18 cellular contexts compared by ENCODE assay signal in the genomic region with DNA sequence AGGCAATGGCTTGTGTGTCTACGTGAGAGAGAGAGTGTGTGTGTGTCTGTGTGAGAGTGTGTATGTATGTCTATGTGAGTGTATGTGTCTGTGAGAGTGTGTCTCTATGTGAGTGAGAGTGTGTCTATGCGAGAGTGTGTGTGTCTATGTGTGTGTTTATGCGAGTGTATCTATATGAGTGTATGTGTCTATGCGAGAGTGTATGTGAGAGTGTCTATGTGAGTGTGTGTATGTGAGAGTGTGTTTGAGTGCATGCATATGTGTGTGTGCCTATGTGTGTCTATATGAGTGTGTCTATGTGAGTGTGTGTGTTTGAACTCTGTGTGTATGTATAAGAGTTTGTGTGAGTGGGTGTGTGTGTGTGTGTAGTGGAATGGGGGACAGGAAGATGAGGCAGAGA. TPM values are rescaled to one million over a fixed set of nuclear protein-coding genes. Genes with fewer than 3 reads are reported as not detected.
"Had no signal": no experiment of that assay in that cellular context is flagged by ENCODE, and none has a peak within 500 bp of the region (broad histone marks: within the 10 kb centered on the region; RNA-seq: fewer than 3 reads in every experiment).

No MANE protein-coding gene starts in this region.

- H3K27me3 Mint-ChIP-seq: dendritic cell treated with granulocyte-macrophage colony-stimulating factor and Interleukin-4, amounts not matched to agents 40 ng/mL and 50 ng/mL, for 4 days; memory B cell had no signal

- H3K27ac ChIP-seq: brain microvascular endothelial cell, foreskin keratinocyte, thoracic aorta had no signal

- H3K4me1 ChIP-seq: foreskin keratinocyte had no signal

- H3K36me3 ChIP-seq: brain microvascular endothelial cell, thoracic aorta had no signal

- H3K27me3 ChIP-seq: brain microvascular endothelial cell had no signal

- ATAC-seq: foreskin keratinocyte, left ventricle myocardium superior, sciatic nerve, T-helper 17 cell, WTC11 had no signal

- H3K27ac Mint-ChIP-seq: activated CD4-positive, alpha-beta memory T cell treated with anti-CD3 and anti-CD28 coated beads, Interleukin-2, amount 10 ng/mL, durations not matched to agents 7 days and 5 days; activated naive CD8-positive, alpha-beta T cell treated with anti-CD3 and anti-CD28 coated beads for 36 hours; dendritic cell treated with granulocyte-macrophage colony-stimulating factor and Interleukin-4, amounts not matched to agents 40 ng/mL and 50 ng/mL, for 4 days; memory B cell; nephron; progenitor cell of endocrine pancreas; T-helper 17 cell; WTC11 had no signal

- H3K4me3 ChIP-seq: thoracic aorta had no signal

- H3K9me3 ChIP-seq: thoracic aorta had no signal

- DNase-seq: activated CD4-positive, alpha-beta T cell treated with anti-CD3 and anti-CD28 coated beads for 4 hours; activated naive CD8-positive, alpha-beta T cell treated with anti-CD3 and anti-CD28 coated beads for 36 hours; brain microvascular endothelial cell; cerebellar nuclear complex; effector memory CD4-positive, alpha-beta T cell; foreskin keratinocyte; left ventricle myocardium superior; T-helper 17 cell had no signal

- H3K9me3 Mint-ChIP-seq: activated naive CD8-positive, alpha-beta T cell treated with anti-CD3 and anti-CD28 coated beads for 36 hours; dendritic cell treated with granulocyte-macrophage colony-stimulating factor and Interleukin-4, amounts not matched to agents 40 ng/mL and 50 ng/mL, for 4 days; memory B cell; nephron; WTC11 had no signal

- H3K4me1 Mint-ChIP-seq: activated naive CD8-positive, alpha-beta T cell treated with anti-CD3 and anti-CD28 coated beads for 36 hours; memory B cell; nephron had no signal

- H3K4me3 Mint-ChIP-seq: activated CD4-positive, alpha-beta memory T cell treated with anti-CD3 and anti-CD28 coated beads, Interleukin-2, amount 10 ng/mL, durations not matched to agents 7 days and 5 days; activated naive CD8-positive, alpha-beta T cell treated with anti-CD3 and anti-CD28 coated beads for 36 hours; dendritic cell treated with granulocyte-macrophage colony-stimulating factor and Interleukin-4, amounts not matched to agents 40 ng/mL and 50 ng/mL, for 4 days; memory B cell; nephron; T-helper 17 cell; WTC11 had no signal

- H3K36me3 Mint-ChIP-seq: activated naive CD8-positive, alpha-beta T cell treated with anti-CD3 and anti-CD28 coated beads for 36 hours; memory B cell; WTC11 had no signal

RNA-seq across cellular contexts. Expression of a gene that starts 9.8 kb away (rescaled TPM):
- total RNA-seq: foreskin keratinocyte, kidney epithelial cell, progenitor cell of endocrine pancreas, urinary bladder, WTC11 had no signal

RNA-seq across cellular contexts. Expression of a gene that starts 16.4 kb away (rescaled TPM):
- total RNA-seq: activated CD4-positive, alpha-beta memory T cell treated with anti-CD3 and anti-CD28 coated beads, Interleukin-2, amount 10 ng/mL, durations not matched to agents 7 days and 5 days; activated naive CD8-positive, alpha-beta T cell treated with anti-CD3 and anti-CD28 coated beads for 36 hours; foreskin keratinocyte; kidney epithelial cell; progenitor cell of endocrine pancreas; T-helper 17 cell; thoracic aorta; urinary bladder had no signal
